9 cellular contexts compared by ENCODE assay signal in genomic region chr1:117615474-117615873, GRCh38. TPM values are rescaled to one million over a fixed set of nuclear protein-coding genes. Genes with fewer than 3 reads are reported as not detected.
DNase-seq lines count a peak whose midpoint lies in the region; ATAC-seq and TF ChIP-seq lines count a peak whose summit lies in the region.
"Had no signal": no experiment of that assay in that cellular context is flagged by ENCODE, and none has a peak within 500 bp of the region (broad histone marks: within the 10 kb centered on the region; RNA-seq: fewer than 3 reads in every experiment).

No MANE protein-coding gene starts in this region.

- H3K79me2 ChIP-seq in trophoblast cell (ENCODE audit: control insufficient read depth, insufficient read depth, low read length, poor library complexity): no peaks in the 10 kb centered on the region

- H3K27me3 ChIP-seq in Caco-2 (replicated peaks; ENCODE audit: control insufficient read depth, insufficient read depth, low read length) (no peaks in the 10 kb centered on the region), Peyer's patch (no peaks in the 10 kb centered on the region), trophoblast cell (ENCODE audit: insufficient read depth, low read length) (no peaks in the 10 kb centered on the region)
- H3K27me3 ChIP-seq in effector memory CD4-positive, alpha-beta T cell (replicated peaks; ENCODE audit: control insufficient read depth, insufficient read depth, low read length, poor library complexity, severe bottlenecking): no peaks in the 10 kb centered on the region
- H3K27me3 ChIP-seq: neural progenitor cell had no signal

- H3K36me3 ChIP-seq in Caco-2 (ENCODE audit: control insufficient read depth, insufficient read depth, low read length): no peaks in the 10 kb centered on the region
- H3K36me3 ChIP-seq in Peyer's patch: no peaks in the 10 kb centered on the region
- H3K36me3 ChIP-seq in effector memory CD4-positive, alpha-beta T cell (ENCODE audit: control insufficient read depth, insufficient read depth, low read length): no peaks in the 10 kb centered on the region
- H3K36me3 ChIP-seq in trophoblast cell (ENCODE audit: control insufficient read depth in 1 of 2, insufficient read depth in 2 of 2, low read length in 2 of 2): no peaks in the 10 kb centered on the region
- H3K36me3 ChIP-seq: neural progenitor cell had no signal

- H2AK5ac ChIP-seq in trophoblast cell (ENCODE audit: low read length): no peak overlapping the region

- no peak overlapping the region for H3K18ac ChIP-seq in trophoblast cell (ENCODE audit: low read length)

- H2BK12ac ChIP-seq in trophoblast cell (ENCODE audit: low read length): no peak overlapping the region

- peaks cover 42% of the 10 kb centered on the region for H3K4me1 Mint-ChIP-seq in Caco-2 (ENCODE audit: low read depth, unreplicated experiment)
- H3K4me1 Mint-ChIP-seq: neural progenitor cell had no signal

- H3K4me3 ChIP-seq in Caco-2 (ENCODE audit: low read depth, low read length): no peak overlapping the region
- H3K4me3 ChIP-seq in Peyer's patch: no peak overlapping the region
- no peak overlapping the region for H3K4me3 ChIP-seq in effector memory CD4-positive, alpha-beta T cell (ENCODE audit: insufficient read depth, low read depth, low read length, poor library complexity, severe bottlenecking)
- H3K4me3 ChIP-seq in trophoblast cell (ENCODE audit: low read depth, low read length): no peak overlapping the region
- H3K4me3 ChIP-seq: neural progenitor cell had no signal

- no peak overlapping the region for H3K4ac ChIP-seq in trophoblast cell (ENCODE audit: low read depth, low read length)

- TF ChIP-seq POLR2A in Peyer's patch (IDR thresholded peaks at IDR 0.05): no peak

- peak; percentile 66 for ATAC-seq in GM21723 (IDR thresholded peaks at IDR 0.05; ENCODE audit: unreplicated experiment)
- no peak for ATAC-seq in omental fat pad (ENCODE audit: low FRiP score)
- ATAC-seq in GM21381 (IDR thresholded peaks at IDR 0.05; ENCODE audit: unreplicated experiment): no peak

- BruUV-seq in Caco-2 (replicated peaks; lab: Mats Ljungman, UMichigan): no TSS peak

- H3K79me1 ChIP-seq in trophoblast cell (ENCODE audit: low read length): no peaks in the 10 kb centered on the region

- no peak overlapping the region for H3K4me2 ChIP-seq in trophoblast cell (ENCODE audit: low read length)
- H3K4me2 ChIP-seq: neural progenitor cell had no signal

- intact Hi-C loops in Caco-2 (cut with micrococcal nuclease; ENCODE audit: unreplicated experiment): no loop called here

- H3K27me3 Mint-ChIP-seq in Caco-2 (ENCODE audit: insufficient read depth, unreplicated experiment): no peaks in the 10 kb centered on the region

- no peak overlapping the region for H3K14ac ChIP-seq in trophoblast cell (ENCODE audit: low read length)

- H3K9ac ChIP-seq in trophoblast cell (ENCODE audit: low read length): no peak overlapping the region
- H3K9ac ChIP-seq: neural progenitor cell had no signal

- DNase-seq in Caco-2: no peak
- DNase-seq in Peyer's patch: peak; percentile 16 to 62 (median 54)
- peak; percentile 14 to 20 (median 17) for DNase-seq in effector memory CD4-positive, alpha-beta T cell
- no peak for DNase-seq in omental fat pad (ENCODE audit: low spot score)
- DNase-seq in trophoblast cell: no peak
- DNase-seq in NCI-H1092 (lab: John Stamatoyannopoulos, UW): no peak

- no peak overlapping the region for H2AFZ ChIP-seq in trophoblast cell (ENCODE audit: insufficient read depth, low read length, poor library complexity)
- H2AFZ ChIP-seq: neural progenitor cell had no signal

- H4K91ac ChIP-seq in trophoblast cell (ENCODE audit: low read depth, low read length): no peak overlapping the region

- H3K9me3 ChIP-seq in Caco-2 (no peaks in the 10 kb centered on the region), Peyer's patch (no peaks in the 10 kb centered on the region), trophoblast cell (ENCODE audit: insufficient read depth, low read depth, low read length) (no peaks in the 10 kb centered on the region)
- no peaks in the 10 kb centered on the region for H3K9me3 ChIP-seq in effector memory CD4-positive, alpha-beta T cell (ENCODE audit: control insufficient read depth, low read length)

- no peak overlapping the region for H2BK120ac ChIP-seq in trophoblast cell (ENCODE audit: insufficient read depth, low read length, poor library complexity)

- CTCF ChIA-PET in Caco-2 (lab: Charles Lee): no interaction called here

- peaks cover 40% of the 10 kb centered on the region for H3K36me3 Mint-ChIP-seq in Caco-2 (ENCODE audit: insufficient read depth, unreplicated experiment)
- H3K36me3 Mint-ChIP-seq: neural progenitor cell had no signal

- H3K4me3 Mint-ChIP-seq in Caco-2 (ENCODE audit: unreplicated experiment): peak overlapping the region; percentile 1
- H3K4me3 Mint-ChIP-seq: neural progenitor cell had no signal

- no peak overlapping the region for H4K8ac ChIP-seq in trophoblast cell (ENCODE audit: low read depth, low read length)

- H4K12ac ChIP-seq in trophoblast cell (ENCODE audit: low read depth, low read length): no peak overlapping the region

- no peak overlapping the region for H3K27ac Mint-ChIP-seq in Caco-2 (ENCODE audit: unreplicated experiment)
- H3K27ac Mint-ChIP-seq: neural progenitor cell had no signal

- H3K9me3 Mint-ChIP-seq in Caco-2 (ENCODE audit: unreplicated experiment): no peaks in the 10 kb centered on the region
- H3K9me3 Mint-ChIP-seq: neural progenitor cell had no signal

- POLR2A ChIA-PET in Caco-2 (lab: Charles Lee): no interaction called here

- no peak overlapping the region for H2BK5ac ChIP-seq in trophoblast cell (ENCODE audit: low read depth, low read length, poor library complexity)

- whole genome bisulfite sequencing in trophoblast cell (ENCODE audit: extremely low coverage, insufficient coverage, insufficient read length): no CpG with 5 or more reads among the region's 3 CpGs

- H3K4me1 ChIP-seq in Caco-2 (peaks cover 28% of the 10 kb centered on the region), Peyer's patch (peaks cover 0 to 28% (median 5%) of the 10 kb centered on the region in 4 donors), trophoblast cell (ENCODE audit: control insufficient read depth in 1 of 2, insufficient read depth in 2 of 2, low read length in 2 of 2) (peaks cover 11 to 13% of the 10 kb centered on the region in 2 experiments)
- peaks cover 21% of the 10 kb centered on the region for H3K4me1 ChIP-seq in effector memory CD4-positive, alpha-beta T cell (ENCODE audit: control insufficient read depth, insufficient read depth, low read length, poor library complexity, severe bottlenecking)
- H3K4me1 ChIP-seq: neural progenitor cell had no signal

- TF ChIP-seq CTCF in Caco-2 (IDR thresholded peaks at IDR 0.05; ENCODE audit: insufficient read depth in 1 of 2, low read depth in 1 of 2, low read length in 1 of 2, severe bottlenecking in 1 of 2, unreplicated experiment in 1 of 2) (no peak), Peyer's patch (IDR thresholded peaks at IDR 0.05) (no peak), omental fat pad (IDR thresholded peaks at IDR 0.05) (no peak)

- H3K27ac ChIP-seq in Peyer's patch: peak overlapping the region in 1 of 4 donors; percentile 6
- no peak overlapping the region for H3K27ac ChIP-seq in effector memory CD4-positive, alpha-beta T cell (ENCODE audit: insufficient read depth, low read length, poor library complexity, severe bottlenecking)
- H3K27ac ChIP-seq in trophoblast cell (ENCODE audit: low read depth, low read length): no peak overlapping the region
- H3K27ac ChIP-seq: neural progenitor cell had no signal

- H3K23ac ChIP-seq in trophoblast cell (ENCODE audit: low read length): no peak overlapping the region

RNA-seq across cellular contexts. Expression of gene TENT5C, which starts 9.6 kb away (rescaled TPM):
- total RNA-seq in Caco-2 (2022) (19.8 and 24.4 TPM in 2 replicates), Peyer's patch (10 to 100 TPM in 3 of 4 donors, 1 to 10 TPM in 1; 6.4 to 20.6 (median 12.8) TPM), omental fat pad (1 to 10 TPM; 3.8 to 7.6 (median 6.6) TPM)
- polyA plus RNA-seq in trophoblast cell (2013): 1.1 and 1.2 TPM in 2 replicates

Comparison
In these comparisons a context has a peak if more than half of its experiments do, and no peak if none do; other contexts are left out.
1. DNase-seq: peak in Peyer's patch (3 of 3) and effector memory CD4-positive, alpha-beta T cell (3 of 3); none in Caco-2 (0 of 2), omental fat pad (single experiment), trophoblast cell (0 of 2) and NCI-H1092 (single experiment).